In genomic region chr19:38281820-38282566, GRCh38 we compare ENCODE assay signal across 12 cellular contexts. TPM values are rescaled to one million over a fixed set of nuclear protein-coding genes. Genes with fewer than 3 reads are reported as not detected.
DNase-seq lines count a peak whose midpoint lies in the region; ATAC-seq and TF ChIP-seq lines count a peak whose summit lies in the region.
"Had no signal": no experiment of that assay in that cellular context is flagged by ENCODE, and none has a peak within 500 bp of the region (broad histone marks: within the 10 kb centered on the region; RNA-seq: fewer than 3 reads in every experiment).

No MANE protein-coding gene starts in this region.

- H3K4me3 Mint-ChIP-seq in H9: no peak overlapping the region
- no peak overlapping the region for H3K4me3 Mint-ChIP-seq in T-helper 1 cell treated with Interleukin-12 subunit alpha and Interleukin-12 subunit beta and Interleukin-4 antibody, amounts not matched to agents 30 μg/mL and 1 μg/mL, for 36 hours
- H3K4me3 Mint-ChIP-seq in naive B cell: no peak overlapping the region
- H3K4me3 Mint-ChIP-seq: activated naive CD4-positive, alpha-beta T cell treated with anti-CD3 and anti-CD28 coated beads for 36 hours had no signal

- H3K27me3 ChIP-seq in H9 (ENCODE audit: insufficient read depth, low read length): no peaks in the 10 kb centered on the region

- H3K4me1 ChIP-seq in H9 (ENCODE audit: insufficient read depth, low read length): no peaks in the 10 kb centered on the region

- no peak overlapping the region for H2AK5ac ChIP-seq in H9 (ENCODE audit: insufficient read length, low read length)

- whole genome bisulfite sequencing in H9 (ENCODE audit: extremely low coverage, insufficient read length, low lambda C conversion rate): no CpG with 5 or more reads among the region's 7 CpGs

- no peak overlapping the region for H2BK15ac ChIP-seq in H9 (ENCODE audit: low read depth, low read length)

- H3K9me3 ChIP-seq in H9 (ENCODE audit: control insufficient read depth, low read depth, low read length): no peaks in the 10 kb centered on the region
- H3K9me3 ChIP-seq: HAP-1 had no signal

- H3K14ac ChIP-seq in H9 (ENCODE audit: insufficient read depth, low read length): no peak overlapping the region

- H4K20me1 ChIP-seq in H9 (ENCODE audit: control insufficient read depth, insufficient read depth, insufficient read length): no peaks in the 10 kb centered on the region

- no peak for TF ChIP-seq CTCF in H9 (conservative IDR thresholded peaks at IDR 0.05)

- H3K79me1 ChIP-seq in H9 (ENCODE audit: insufficient read depth, low read depth, low read length, poor library complexity, severe bottlenecking): peaks cover 6% of the 10 kb centered on the region

- H3K79me2 ChIP-seq in H9 (ENCODE audit: insufficient read depth, low read length): peaks cover 8% of the 10 kb centered on the region; the same call in 1 of the 2 replicates

- H3K23me2 ChIP-seq in H9 (ENCODE audit: insufficient read length, low read depth, low read length, poor library complexity, severe bottlenecking): no peaks in the 10 kb centered on the region

- no peak overlapping the region for H2BK12ac ChIP-seq in H9 (ENCODE audit: insufficient read length, low read depth, low read length)

- H3K56ac ChIP-seq in H9 (ENCODE audit: insufficient read length, low read depth, low read length): no peak overlapping the region

- no peak overlapping the region for H3K18ac ChIP-seq in H9 (ENCODE audit: insufficient read length, low read depth, low read length)

- no peak overlapping the region for H4K8ac ChIP-seq in H9 (replicated peaks; ENCODE audit: insufficient read length, low read depth, low read length)

- no peak overlapping the region for H3K4me2 ChIP-seq in H9 (ENCODE audit: insufficient read depth, insufficient read length, low read length)
- H3K4me2 ChIP-seq: KMS-11 had no signal

- H2BK20ac ChIP-seq in H9 (ENCODE audit: low read depth, low read length, poor library complexity, severe bottlenecking): no peak overlapping the region

- H3T11ph ChIP-seq in H9 (ENCODE audit: low read length): no peak overlapping the region

- DNase-seq in H9: no peak
- no peak for DNase-seq in naive B cell
- no peak for DNase-seq in NCI-H226
- DNase-seq: activated naive CD4-positive, alpha-beta T cell treated with anti-CD3 and anti-CD28 coated beads for 36 hours had no signal

- H2BK5ac ChIP-seq in H9 (ENCODE audit: insufficient read length, low read length): no peak overlapping the region

- H3K36me3 Mint-ChIP-seq in H9 (ENCODE audit: insufficient read depth in 1 of 3, low read depth in 3 of 3): peaks cover 10 to 50% (median 39%) of the 10 kb centered on the region in 3 experiments; a peak in 6 of 7 replicates
- H3K36me3 Mint-ChIP-seq in T-helper 1 cell treated with Interleukin-12 subunit alpha and Interleukin-12 subunit beta and Interleukin-4 antibody, amounts not matched to agents 30 μg/mL and 1 μg/mL, for 36 hours (ENCODE audit: low read depth): peaks cover 3% of the 10 kb centered on the region
- no peaks in the 10 kb centered on the region for H3K36me3 Mint-ChIP-seq in naive B cell

- H3K9ac ChIP-seq in H9 (ENCODE audit: extremely low read depth, insufficient read length, low read length): no peak overlapping the region
- H3K9ac ChIP-seq: KMS-11 had no signal

- H3K27ac ChIP-seq in H9 (ENCODE audit: insufficient read length, low read depth, low read length): no peak overlapping the region
- H3K27ac ChIP-seq: KMS-11, VCaP had no signal

- peak overlapping the region in 2 of 3 experiments; percentile 43 to 79; a peak in 4 of 7 replicates for H3K27ac Mint-ChIP-seq in H9
- peak overlapping the region; percentile 47 for H3K27ac Mint-ChIP-seq in T-helper 1 cell treated with Interleukin-12 subunit alpha and Interleukin-12 subunit beta and Interleukin-4 antibody, amounts not matched to agents 30 μg/mL and 1 μg/mL, for 36 hours
- H3K27ac Mint-ChIP-seq in naive B cell: peak overlapping the region in 5 of 6 donors; percentile 71 to 80 (median 72)
- H3K27ac Mint-ChIP-seq: activated naive CD4-positive, alpha-beta T cell treated with anti-CD3 and anti-CD28 coated beads for 36 hours had no signal

- peaks cover 6 to 11% of the 10 kb centered on the region in 2 experiments; a peak in 2 of 4 replicates for H3K4me1 Mint-ChIP-seq in H9
- H3K4me1 Mint-ChIP-seq in T-helper 1 cell treated with Interleukin-12 subunit alpha and Interleukin-12 subunit beta and Interleukin-4 antibody, amounts not matched to agents 30 μg/mL and 1 μg/mL, for 36 hours (ENCODE audit: low read depth): peaks cover 15% of the 10 kb centered on the region
- peaks cover 13 to 43% (median 27%) of the 10 kb centered on the region in 3 donors for H3K4me1 Mint-ChIP-seq in naive B cell

- no peak overlapping the region for H4K5ac ChIP-seq in H9 (ENCODE audit: insufficient read length, low read depth, low read length)

- no peak overlapping the region for H3K23ac ChIP-seq in H9 (ENCODE audit: insufficient read length, low read depth, low read length)

- H3K9me3 Mint-ChIP-seq in H9: no peaks in the 10 kb centered on the region
- H3K9me3 Mint-ChIP-seq in T-helper 1 cell treated with Interleukin-12 subunit alpha and Interleukin-12 subunit beta and Interleukin-4 antibody, amounts not matched to agents 30 μg/mL and 1 μg/mL, for 36 hours: no peaks in the 10 kb centered on the region
- H3K9me3 Mint-ChIP-seq in naive B cell: no peaks in the 10 kb centered on the region
- H3K9me3 Mint-ChIP-seq: activated naive CD4-positive, alpha-beta T cell treated with anti-CD3 and anti-CD28 coated beads for 36 hours had no signal

- H3K27me3 Mint-ChIP-seq in H9 (ENCODE audit: low read depth): no peaks in the 10 kb centered on the region
- H3K27me3 Mint-ChIP-seq in T-helper 1 cell treated with Interleukin-12 subunit alpha and Interleukin-12 subunit beta and Interleukin-4 antibody, amounts not matched to agents 30 μg/mL and 1 μg/mL, for 36 hours (ENCODE audit: low read depth): no peaks in the 10 kb centered on the region
- H3K27me3 Mint-ChIP-seq in naive B cell: no peaks in the 10 kb centered on the region

- no peak overlapping the region for H3K4ac ChIP-seq in H9 (ENCODE audit: low read depth, low read length)

- no peak overlapping the region for H2AFZ ChIP-seq in H9 (ENCODE audit: low read length)

- H2BK120ac ChIP-seq in H9 (ENCODE audit: low read depth, low read length, poor library complexity, severe bottlenecking): no peak overlapping the region

- no peak for ATAC-seq in naive B cell (ENCODE audit: low read depth in 2 of 2)
- no peak for ATAC-seq in HG03045 (IDR thresholded peaks at IDR 0.05; ENCODE audit: unreplicated experiment)
- ATAC-seq in HG02884 (IDR thresholded peaks at IDR 0.05; ENCODE audit: unreplicated experiment): no peak

- no peak overlapping the region for H4K91ac ChIP-seq in H9 (ENCODE audit: insufficient read length, low read depth, low read length)

RNA-seq across cellular contexts. Expression of gene SPINT2, which starts 17.6 kb away (rescaled TPM):
- total RNA-seq in H9 (2021): 283 and 287 TPM in 2 replicates
- polyA plus RNA-seq in naive B cell (ENCODE audit: low read depth in 6 of 6): 100 to 1,000 TPM; 163 to 235 (median 190) TPM

RNA-seq across cellular contexts. Expression of gene C19orf33, which starts 22.1 kb away (rescaled TPM):
- total RNA-seq in H9 (2021): 1.2 TPM in 1 of 2 replicates, not detected in the other
- 1 to 10 TPM in 3 of 6 donors, not detected in 3; 1.1 to 3.9 (median 1.2) TPM for polyA plus RNA-seq in naive B cell (ENCODE audit: low read depth in 6 of 6)
- total RNA-seq: activated naive CD4-positive, alpha-beta T cell treated with anti-CD3 and anti-CD28 coated beads for 36 hours; fibroblast of lung; RPMI7951 had no signal
- polyA plus RNA-seq: fibroblast of lung had no signal

RNA-seq across cellular contexts. Expression of gene PPP1R14A, which starts 25.8 kb away (rescaled TPM):
- total RNA-seq in H9 (2021): 18.3 and 19.6 TPM in 2 replicates
- polyA plus RNA-seq in naive B cell (ENCODE audit: low read depth in 6 of 6): 10 to 100 TPM; 25.4 to 88.1 (median 58.8) TPM
- total RNA-seq: activated naive CD4-positive, alpha-beta T cell treated with anti-CD3 and anti-CD28 coated beads for 36 hours; RPMI7951 had no signal

RNA-seq across cellular contexts. Expression of gene YIF1B, which starts 33.8 kb away (rescaled TPM):
- 73.2 and 77.4 TPM in 2 replicates for total RNA-seq in H9 (2021)
- polyA plus RNA-seq in naive B cell (ENCODE audit: low read depth in 6 of 6): 10 to 100 TPM; 19.7 to 33.4 (median 23.2) TPM

RNA-seq across cellular contexts. Expression of gene KCNK6, which starts 37.7 kb away (rescaled TPM):
- 5.4 and 6.5 TPM in 2 replicates for total RNA-seq in H9 (2021)
- 1 to 10 TPM in 2 of 6 donors, under 1 TPM in 4; 0.30 to 1.2 (median 0.70) TPM for polyA plus RNA-seq in naive B cell (ENCODE audit: low read depth in 6 of 6)
